ENCODE assay signal across 20 cellular contexts in genomic region chr15:66711886-66712285, GRCh38. TPM values are rescaled to one million over a fixed set of nuclear protein-coding genes. Genes with fewer than 3 reads are reported as not detected.
DNase-seq lines count a peak whose midpoint lies in the region; ATAC-seq, FAIRE-seq and TF ChIP-seq lines count a peak whose summit lies in the region.
"Had no signal": no experiment of that assay in that cellular context is flagged by ENCODE, and none has a peak within 500 bp of the region (broad histone marks: within the 10 kb centered on the region; RNA-seq: fewer than 3 reads in every experiment).

No MANE protein-coding gene starts in this region.

- TF ChIP-seq CTCF in astrocyte (IDR thresholded peaks at IDR 0.05; ENCODE audit: insufficient read depth, low read depth, low read length): no peak
- no peak for TF ChIP-seq CTCF in nephron progenitor cell (IDR thresholded peaks at IDR 0.05)
- TF ChIP-seq CTCF in tibial artery (IDR thresholded peaks at IDR 0.05): no peak
- TF ChIP-seq CTCF in uterus (IDR thresholded peaks at IDR 0.05): no peak
- TF ChIP-seq CTCF in tibial nerve (IDR thresholded peaks at IDR 0.05): no peak
- TF ChIP-seq CTCF in GM10266 (IDR thresholded peaks at IDR 0.05; ENCODE audit: control insufficient read depth, insufficient read depth, low read depth, missing control alignments): no peak

- H3K79me2 ChIP-seq in astrocyte (ENCODE audit: insufficient read depth, low read length): no peaks in the 10 kb centered on the region

- H3K27me3 Mint-ChIP-seq in astrocyte (ENCODE audit: low read depth, unreplicated experiment) (peaks cover 12% of the 10 kb centered on the region), nephron progenitor cell (ENCODE audit: low read depth, poor library complexity) (peaks cover 2% of the 10 kb centered on the region)

- peaks cover 6% of the 10 kb centered on the region for H4K20me1 ChIP-seq in astrocyte (ENCODE audit: insufficient read depth, low read length)

- intact Hi-C loops in right cardiac atrium (cut with DNase I) (no loop called here), cardiac septum (cut with DNase I) (no loop called here), tibial artery (cut with DNase I; ENCODE audit: low total_unique reads) (no loop called here), uterus (cut with DNase I; ENCODE audit: low total_unique reads) (no loop called here)

- 42% methylated on average over 5 of the region's 5 CpGs for WGBS in right cardiac atrium
- WGBS in tibial nerve, 2 donors: 48 to 59% methylated on average over 5 of the region's 5 CpGs

- H3K9me3 Mint-ChIP-seq in astrocyte (ENCODE audit: unreplicated experiment): no peaks in the 10 kb centered on the region
- no peaks in the 10 kb centered on the region for H3K9me3 Mint-ChIP-seq in nephron progenitor cell

- FAIRE-seq in astrocyte (lab: Jason Lieb, UNC): no peak
- FAIRE-seq: GM12891, GM19239 had no signal

- H3K4me3 ChIP-seq in right cardiac atrium (ENCODE audit: low read length) (no peak overlapping the region), astrocyte (ENCODE audit: insufficient read depth, low read depth, low read length) (no peak overlapping the region), tibial artery (no peak overlapping the region), uterus (no peak overlapping the region), tibial nerve (no peak overlapping the region)

- peak overlapping the region; percentile 27 for H3K27ac ChIP-seq in right cardiac atrium (ENCODE audit: low read length)
- H3K27ac ChIP-seq in astrocyte (ENCODE audit: low read depth, low read length): no peak overlapping the region
- peak overlapping the region; percentile 14 to 90 for H3K27ac ChIP-seq in tibial artery
- no peak overlapping the region for H3K27ac ChIP-seq in uterus
- H3K27ac ChIP-seq in tibial nerve: no peak overlapping the region
- H3K27ac ChIP-seq: C4-2B had no signal

- H3K36me3 Mint-ChIP-seq in astrocyte (ENCODE audit: low read depth, unreplicated experiment) (peaks cover 7% of the 10 kb centered on the region), nephron progenitor cell (ENCODE audit: low read depth) (peaks cover 37% of the 10 kb centered on the region)

- H3K9me3 ChIP-seq in right cardiac atrium (ENCODE audit: control insufficient read depth, low read length) (no peaks in the 10 kb centered on the region), astrocyte (ENCODE audit: insufficient read depth, low read depth, low read length) (no peaks in the 10 kb centered on the region), tibial artery (no peaks in the 10 kb centered on the region), uterus (no peaks in the 10 kb centered on the region), tibial nerve (no peaks in the 10 kb centered on the region)

- no peaks in the 10 kb centered on the region for H3K27me3 ChIP-seq in right cardiac atrium (ENCODE audit: control insufficient read depth, insufficient read depth)
- no peaks in the 10 kb centered on the region for H3K27me3 ChIP-seq in astrocyte (ENCODE audit: insufficient read depth, low read length)
- no peaks in the 10 kb centered on the region for H3K27me3 ChIP-seq in tibial artery
- no peaks in the 10 kb centered on the region for H3K27me3 ChIP-seq in uterus
- no peaks in the 10 kb centered on the region for H3K27me3 ChIP-seq in tibial nerve

- TF ChIP-seq POLR2A in uterus (IDR thresholded peaks at IDR 0.05): no peak
- TF ChIP-seq POLR2A in tibial nerve (IDR thresholded peaks at IDR 0.05): no peak

- no peak for TF ChIP-seq EP300 in tibial nerve (IDR thresholded peaks at IDR 0.05)

- H3K4me1 ChIP-seq in right cardiac atrium (ENCODE audit: control insufficient read depth, insufficient read depth, low read length) (peaks cover 39% of the 10 kb centered on the region), astrocyte (ENCODE audit: insufficient read depth, low read length) (peaks cover 26% of the 10 kb centered on the region), tibial artery (peaks cover 0 to 95% (median 51%) of the 10 kb centered on the region in 4 donors), uterus (peaks cover under 1 to 3% of the 10 kb centered on the region in 2 donors), tibial nerve (peaks cover 0 to 68% (median 16%) of the 10 kb centered on the region in 4 donors)

- H3K4me3 Mint-ChIP-seq in astrocyte (ENCODE audit: unreplicated experiment): no peak overlapping the region
- no peak overlapping the region for H3K4me3 Mint-ChIP-seq in nephron progenitor cell

- H3K4me1 Mint-ChIP-seq in astrocyte (ENCODE audit: low read depth, unreplicated experiment): peaks cover 6% of the 10 kb centered on the region
- H3K4me1 Mint-ChIP-seq in nephron progenitor cell: peaks cover 89% of the 10 kb centered on the region

- ATAC-seq in right cardiac atrium: no peak

- H3K4me2 ChIP-seq in astrocyte (ENCODE audit: low read length): no peak overlapping the region

- H3K27ac Mint-ChIP-seq in astrocyte (ENCODE audit: unreplicated experiment) (no peak overlapping the region), nephron progenitor cell (peak overlapping the region; percentile 31)

- no peak overlapping the region for H2AFZ ChIP-seq in astrocyte (ENCODE audit: low read depth, low read length)

- H3K36me3 ChIP-seq in astrocyte (ENCODE audit: insufficient read depth, low read length): no peaks in the 10 kb centered on the region
- peaks cover 7 to 25% (median 9%) of the 10 kb centered on the region in 3 donors for H3K36me3 ChIP-seq in tibial artery
- H3K36me3 ChIP-seq in uterus: no peaks in the 10 kb centered on the region
- peaks cover 0 to 9% (median 0%) of the 10 kb centered on the region in 3 donors for H3K36me3 ChIP-seq in tibial nerve

- no peak overlapping the region for H3K9ac ChIP-seq in astrocyte (ENCODE audit: low read length)

- no peak for DNase-seq in right cardiac atrium
- no peak for DNase-seq in cardiac septum (ENCODE audit: low spot score)
- DNase-seq in astrocyte (ENCODE audit: low read depth): peak; percentile 30
- no peak for DNase-seq in nephron progenitor cell
- no peak for DNase-seq in tibial artery
- DNase-seq in uterus: no peak
- no peak for DNase-seq in tibial nerve (ENCODE audit: low spot score in 2 of 2)
- DNase-seq in GM10266 (ENCODE audit: extremely low spot score): no peak
- DNase-seq: 8988T, KBM-7, NCI-H1092 treated with DMSO at 0.1 percent for 48 hours, NCI-H1930, NCI-H2171, NCI-H510A, NCI-H82, SIG-M5 had no signal

RNA-seq across cellular contexts. Expression of gene SMAD6, which starts 9.8 kb away (rescaled TPM):
- total RNA-seq in right cardiac atrium (10 to 100 TPM; 54.5 to 68.8 (median 63.2) TPM), cardiac septum (50.2 TPM), astrocyte (2.7 and 4.0 TPM in 2 replicates), uterus (10 to 100 TPM in 3 of 4 donors, 1 to 10 TPM in 1; 9.4 to 30.1 (median 19.1) TPM), tibial nerve (10 to 100 TPM; 41.9 to 57.2 (median 48.6) TPM)
- 31.6 TPM for polyA plus RNA-seq in right cardiac atrium
- total RNA-seq: MCF 10A had no signal

Comparison
In these comparisons a context has a peak if more than half of its experiments do, and no peak if none do; other contexts are left out.
1. H3K27ac ChIP-seq: peak in right cardiac atrium (single experiment) and tibial artery (2 of 2); none in astrocyte (single experiment), uterus (0 of 2) and tibial nerve (0 of 4).